ENCODE assay signal across 8 cellular contexts in genomic region chr2:237687666-237688065, GRCh38.
DNase-seq lines count a peak whose midpoint lies in the region; ATAC-seq and TF ChIP-seq lines count a peak whose summit lies in the region.

No MANE protein-coding gene starts in this region.

- H3K9me3 Mint-ChIP-seq in activated CD8-positive, alpha-beta T cell treated with anti-CD3 and anti-CD28 coated beads for 36 hours, result no peaks in the 10 kb centered on the region
- peaks cover 11% of the 10 kb centered on the region for H3K9me3 Mint-ChIP-seq in endodermal cell
- no peaks in the 10 kb centered on the region for H3K9me3 Mint-ChIP-seq in natural killer cell treated with Interleukin-12 subunit alpha and Interleukin-12 subunit beta and Interleukin-15 and Interleukin-18, amount 100 ng/mL, for 72 hours

- H3K36me3 ChIP-seq in MG63, result no peaks in the 10 kb centered on the region
- peaks cover 53% of the 10 kb centered on the region for H3K36me3 ChIP-seq in endodermal cell (ENCODE audit: control insufficient read depth, insufficient read depth, low read length)
- H3K36me3 ChIP-seq in tibial artery, result peaks cover 0 to 3% (median 0%) of the 10 kb centered on the region in 3 donors

- H3K9ac ChIP-seq in endodermal cell (ENCODE audit: extremely low read depth, low read length, poor library complexity, severe bottlenecking), result no peak overlapping the region

- H3K4me3 Mint-ChIP-seq in activated CD8-positive, alpha-beta T cell treated with anti-CD3 and anti-CD28 coated beads for 36 hours, result peak overlapping the region; percentile 13
- no peak overlapping the region for H3K4me3 Mint-ChIP-seq in endodermal cell
- peak overlapping the region; percentile 60 for H3K4me3 Mint-ChIP-seq in natural killer cell treated with Interleukin-12 subunit alpha and Interleukin-12 subunit beta and Interleukin-15 and Interleukin-18, amount 100 ng/mL, for 72 hours

- WGBS in endodermal cell (ENCODE audit: insufficient coverage in 1 of 2, insufficient read length in 1 of 2), 2 experiments, result 76 to 80% methylated on average over 3 to 4 of the region's 4 CpGs

- H3K4me1 Mint-ChIP-seq in activated CD8-positive, alpha-beta T cell treated with anti-CD3 and anti-CD28 coated beads for 36 hours (ENCODE audit: low read depth), result peaks cover 41% of the 10 kb centered on the region
- H3K4me1 Mint-ChIP-seq in endodermal cell, result peaks cover 5% of the 10 kb centered on the region
- peaks cover 42 to 46% of the 10 kb centered on the region in 2 donors for H3K4me1 Mint-ChIP-seq in natural killer cell treated with Interleukin-12 subunit alpha and Interleukin-12 subunit beta and Interleukin-15 and Interleukin-18, amount 100 ng/mL, for 72 hours (ENCODE audit: low read depth in 2 of 2)

- CTCF ChIA-PET in activated CD8-positive, alpha-beta T cell treated with anti-CD3 and anti-CD28 coated beads for 36 hours (lab: Charles Lee), result interaction anchor here (0.7 to 9.8 kb wide), 7 partner anchors 9 to 106 kb away, joined by 3 to 142 read pairs (median 6); no protein-coding TSS in a partner anchor

- H3K9me3 ChIP-seq in MG63 (no peaks in the 10 kb centered on the region), endodermal cell (ENCODE audit: control insufficient read depth, low read length) (peaks cover 13% of the 10 kb centered on the region), tibial artery (no peaks in the 10 kb centered on the region)

- intact Hi-C loops in activated CD8-positive, alpha-beta T cell treated with anti-CD3 and anti-CD28 coated beads for 36 hours (cut with micrococcal nuclease), result no loop called here
- intact Hi-C loops in tibial artery (cut with DNase I; ENCODE audit: low total_unique reads), result no loop called here

- DNase-seq in MG63 (peak; percentile 96), endodermal cell (peak; percentile 17), tibial artery (peak; percentile 97 to 98), NCI-H510A treated with DMSO at 0.1 percent for 48 hours (lab: John Stamatoyannopoulos, UW) (no peak), NCI-H128 (lab: John Stamatoyannopoulos, UW; ENCODE audit: unreplicated experiment) (no peak)
- peak; percentile 95 for DNase-seq in activated CD8-positive, alpha-beta T cell treated with anti-CD3 and anti-CD28 coated beads for 36 hours
- peak; percentile 91 for DNase-seq in natural killer cell treated with Interleukin-12 subunit alpha and Interleukin-12 subunit beta and Interleukin-15 and Interleukin-18, amount 100 ng/mL, for 72 hours (ENCODE audit: low spot score)

- H3K36me3 Mint-ChIP-seq in activated CD8-positive, alpha-beta T cell treated with anti-CD3 and anti-CD28 coated beads for 36 hours (ENCODE audit: low read depth), result no peaks in the 10 kb centered on the region
- H3K36me3 Mint-ChIP-seq in endodermal cell (ENCODE audit: low read depth), result peaks cover 46% of the 10 kb centered on the region
- no peaks in the 10 kb centered on the region for H3K36me3 Mint-ChIP-seq in natural killer cell treated with Interleukin-12 subunit alpha and Interleukin-12 subunit beta and Interleukin-15 and Interleukin-18, amount 100 ng/mL, for 72 hours

- H3K27me3 Mint-ChIP-seq in activated CD8-positive, alpha-beta T cell treated with anti-CD3 and anti-CD28 coated beads for 36 hours, result no peaks in the 10 kb centered on the region
- H3K27me3 Mint-ChIP-seq in endodermal cell (ENCODE audit: insufficient read depth), result peaks cover 2% of the 10 kb centered on the region
- H3K27me3 Mint-ChIP-seq in natural killer cell treated with Interleukin-12 subunit alpha and Interleukin-12 subunit beta and Interleukin-15 and Interleukin-18, amount 100 ng/mL, for 72 hours, result no peaks in the 10 kb centered on the region

- H3K27me3 ChIP-seq in MG63, result no peaks in the 10 kb centered on the region
- no peaks in the 10 kb centered on the region for H3K27me3 ChIP-seq in endodermal cell (ENCODE audit: control insufficient read depth, insufficient read depth, low read length, poor library complexity, severe bottlenecking)
- no peaks in the 10 kb centered on the region for H3K27me3 ChIP-seq in tibial artery

- H3K4me1 ChIP-seq in endodermal cell (ENCODE audit: control insufficient read depth, insufficient read depth, low read length) (no peaks in the 10 kb centered on the region), tibial artery (peaks cover 0 to 52% (median 44%) of the 10 kb centered on the region in 4 donors)

- POLR2A ChIA-PET in activated CD8-positive, alpha-beta T cell treated with anti-CD3 and anti-CD28 coated beads for 36 hours (lab: Charles Lee), result interaction anchor here (1.2 to 9.6 kb wide), 4 partner anchors 10 to 34 kb away, joined by 3 to 154 read pairs (median 70); no protein-coding TSS in a partner anchor

- peak overlapping the region; percentile 87 for H3K27ac Mint-ChIP-seq in activated CD8-positive, alpha-beta T cell treated with anti-CD3 and anti-CD28 coated beads for 36 hours
- no peak overlapping the region for H3K27ac Mint-ChIP-seq in endodermal cell
- peak overlapping the region; percentile 85 to 87 for H3K27ac Mint-ChIP-seq in natural killer cell treated with Interleukin-12 subunit alpha and Interleukin-12 subunit beta and Interleukin-15 and Interleukin-18, amount 100 ng/mL, for 72 hours

- H3K27ac ChIP-seq in endodermal cell (ENCODE audit: low read depth, low read length) (no peak overlapping the region), tibial artery (peak overlapping the region; percentile 90 to 99)

- peak; percentile 51 for ATAC-seq in GM21447 (IDR thresholded peaks at IDR 0.05; ENCODE audit: unreplicated experiment)
- peak; percentile 67 for ATAC-seq in activated CD8-positive, alpha-beta T cell treated with anti-CD3 and anti-CD28 coated beads for 36 hours
- peak; percentile 80 for ATAC-seq in natural killer cell treated with Interleukin-12 subunit alpha and Interleukin-12 subunit beta and Interleukin-15 and Interleukin-18, amount 100 ng/mL, for 72 hours

- TF ChIP-seq CTCF in activated CD8-positive, alpha-beta T cell treated with anti-CD3 and anti-CD28 coated beads for 36 hours (IDR thresholded peaks at IDR 0.05), result no peak
- TF ChIP-seq CTCF in endodermal cell (conservative IDR thresholded peaks at IDR 0.05) (no peak), tibial artery (IDR thresholded peaks at IDR 0.05) (no peak)

- H3K4me3 ChIP-seq in MG63, result no peak overlapping the region
- H3K4me3 ChIP-seq in endodermal cell (ENCODE audit: low read length), result no peak overlapping the region
- H3K4me3 ChIP-seq in tibial artery, result no peak overlapping the region

Comparison
In these comparisons a context has a peak if more than half of its experiments do, and no peak if none do; other contexts are left out.
1. DNase-seq: peak in MG63 (single experiment), activated CD8-positive, alpha-beta T cell treated with anti-CD3 and anti-CD28 coated beads for 36 hours (single experiment), endodermal cell (single experiment), natural killer cell treated with Interleukin-12 subunit alpha and Interleukin-12 subunit beta and Interleukin-15 and Interleukin-18, amount 100 ng/mL, for 72 hours (single experiment) and tibial artery (2 of 2); none in NCI-H510A treated with DMSO at 0.1 percent for 48 hours (single experiment) and NCI-H128 (single experiment).
2. Peak in every context shown above with its lines, with median percentiles within 50 percentile points of each other: ATAC-seq.